Comparison of ENCODE assay signal across 6 cellular contexts in the genomic region with DNA sequence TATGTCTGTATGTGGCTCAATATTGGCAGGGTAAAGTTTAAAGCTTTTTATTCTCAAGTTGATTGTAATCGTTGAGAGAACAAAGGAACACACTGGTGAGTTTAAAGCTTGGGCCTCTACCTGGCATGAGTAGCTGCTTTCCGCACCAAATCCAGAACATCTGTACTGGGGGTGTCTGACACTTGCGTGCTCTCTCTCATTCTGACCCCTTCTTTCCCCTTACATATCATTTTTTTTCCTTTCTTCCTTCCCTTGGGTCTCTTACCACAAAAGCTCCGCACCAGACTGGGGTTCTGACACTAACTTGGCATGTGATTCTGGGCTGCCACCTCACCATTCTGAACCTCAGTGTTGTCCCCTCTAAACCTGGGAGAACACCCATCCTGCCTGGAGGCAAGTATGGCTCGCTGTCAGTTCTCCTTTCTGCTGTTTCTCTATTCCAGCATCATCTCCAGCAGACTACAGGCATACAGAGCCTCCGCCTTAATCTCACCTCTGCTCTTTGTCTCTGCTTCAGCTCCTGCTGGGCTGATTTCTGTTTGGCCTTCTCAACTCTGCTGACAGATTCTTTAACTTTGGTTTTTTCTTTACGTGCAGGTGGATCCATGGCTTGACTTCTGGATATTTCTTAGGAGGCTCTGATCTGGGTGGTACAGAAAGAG. TPM values are rescaled to one million over a fixed set of nuclear protein-coding genes. Genes with fewer than 3 reads are reported as not detected.
DNase-seq lines count a peak whose midpoint lies in the region; ATAC-seq and TF ChIP-seq lines count a peak whose summit lies in the region.

No MANE protein-coding gene starts in this region.

- H3K27me3 ChIP-seq in heart left ventricle (no peaks in the 10 kb centered on the region), lung (ENCODE audit: control insufficient read depth, insufficient read depth) (no peaks in the 10 kb centered on the region)

- no peak for TF ChIP-seq CTCF in heart left ventricle (IDR thresholded peaks at IDR 0.05)
- TF ChIP-seq CTCF in lung (IDR thresholded peaks at IDR 0.05; ENCODE audit: control extremely low read depth, extremely low read depth) = no peak

- H3K27ac Mint-ChIP-seq in activated T-helper 2 cell treated with anti-CD3 and anti-CD28 coated beads, Interferon-gamma antibody, Interleukin-2, Interleukin-4, amounts not matched to agents 10 μg/mL and 5 μg/mL and 100 μg/mL, durations not matched to agents 14 hours and 24 hours and 36 hours = peak overlapping the region; percentile 84

- intact Hi-C loops in heart left ventricle (cut with DNase I) (loop anchor here in 2 of 10 donors (2.0 to 5.0 kb wide), 2 partner anchors 31 to 49 kb away; partner anchors contain the start of genes C1orf50 (in 1 of the 2), P3H1 (in 1 of the 2) and ZNF691 (in 1 of the 2)), Right ventricle myocardium inferior (cut with DNase I) (loop anchor here (2.0 kb wide), 1 partner anchor 49 kb away; the partner anchor contains the start of genes C1orf50 and P3H1)
- intact Hi-C loops in activated T-helper 2 cell treated with anti-CD3 and anti-CD28 coated beads, Interferon-gamma antibody, Interleukin-2, Interleukin-4, amounts not matched to agents 10 μg/mL and 5 μg/mL and 100 μg/mL, durations not matched to agents 14 hours and 24 hours and 36 hours (cut with micrococcal nuclease) = loop anchor here (2.0 kb wide), 2 partner anchors 49 to 143 kb away; partner anchors contain the start of genes C1orf50, P3H1 and SLC2A1

- no peak for TF ChIP-seq POLR2A in heart left ventricle (IDR thresholded peaks at IDR 0.05)

- H3K4me1 ChIP-seq in heart left ventricle = peaks cover 0 to 27% (median 17%) of the 10 kb centered on the region in 12 donors
- peaks cover 2 to 10% of the 10 kb centered on the region in 2 donors for H3K4me1 ChIP-seq in lung (ENCODE audit: control insufficient read depth in 2 of 2, insufficient read depth in 2 of 2, low read length in 2 of 2)

- H3K9me3 ChIP-seq in heart left ventricle (no peaks in the 10 kb centered on the region), lung (ENCODE audit: control insufficient read depth in 2 of 2, insufficient read depth in 1 of 2, low read length in 1 of 2) (no peaks in the 10 kb centered on the region)

- H3K4me3 ChIP-seq in heart left ventricle (peak overlapping the region; percentile 44 to 92 (median 78)), lung (peak overlapping the region; percentile 79)

- H3K27ac ChIP-seq in heart left ventricle (peak overlapping the region; percentile 93 to 100 (median 98)), lung (ENCODE audit: low read depth in 1 of 2, low read length in 1 of 2) (peak overlapping the region; percentile 81 to 100)

- DNase-seq in heart left ventricle (no peak), Right ventricle myocardium inferior (ENCODE audit: missing footprints) (no peak), lung (ENCODE audit: low spot score) (no peak), germinal center (ENCODE audit: low spot score) (no peak)
- DNase-seq in activated T-helper 2 cell treated with anti-CD3 and anti-CD28 coated beads, Interferon-gamma antibody, Interleukin-2, Interleukin-4, amounts not matched to agents 10 μg/mL and 5 μg/mL and 100 μg/mL, durations not matched to agents 14 hours and 24 hours and 36 hours (ENCODE audit: low spot score) = no peak

- H3K4me3 Mint-ChIP-seq in activated T-helper 2 cell treated with anti-CD3 and anti-CD28 coated beads, Interferon-gamma antibody, Interleukin-2, Interleukin-4, amounts not matched to agents 10 μg/mL and 5 μg/mL and 100 μg/mL, durations not matched to agents 14 hours and 24 hours and 36 hours (ENCODE audit: low read depth) = peak overlapping the region; percentile 85

- peak in 1 of 4 donors; percentile 3 for ATAC-seq in heart left ventricle
- ATAC-seq in Right ventricle myocardium inferior = no peak
- ATAC-seq in lung (ENCODE audit: insufficient read depth, low FRiP score) = no peak
- no peak for ATAC-seq in HG02798 (IDR thresholded peaks at IDR 0.05; ENCODE audit: poor library complexity, unreplicated experiment)

- H3K4me1 Mint-ChIP-seq in activated T-helper 2 cell treated with anti-CD3 and anti-CD28 coated beads, Interferon-gamma antibody, Interleukin-2, Interleukin-4, amounts not matched to agents 10 μg/mL and 5 μg/mL and 100 μg/mL, durations not matched to agents 14 hours and 24 hours and 36 hours (ENCODE audit: low read depth) = peaks cover 22% of the 10 kb centered on the region

- no peaks in the 10 kb centered on the region for H3K9me3 Mint-ChIP-seq in activated T-helper 2 cell treated with anti-CD3 and anti-CD28 coated beads, Interferon-gamma antibody, Interleukin-2, Interleukin-4, amounts not matched to agents 10 μg/mL and 5 μg/mL and 100 μg/mL, durations not matched to agents 14 hours and 24 hours and 36 hours

- H3K36me3 Mint-ChIP-seq in activated T-helper 2 cell treated with anti-CD3 and anti-CD28 coated beads, Interferon-gamma antibody, Interleukin-2, Interleukin-4, amounts not matched to agents 10 μg/mL and 5 μg/mL and 100 μg/mL, durations not matched to agents 14 hours and 24 hours and 36 hours (ENCODE audit: low read depth) = peaks cover 8% of the 10 kb centered on the region

- 24 to 44% (median 36%) methylated on average over 7 of the region's 7 CpGs for WGBS in heart left ventricle, 4 donors
- WGBS in lung, 2 donors = 23 to 32% methylated on average over 7 of the region's 7 CpGs

- H3K27me3 Mint-ChIP-seq in activated T-helper 2 cell treated with anti-CD3 and anti-CD28 coated beads, Interferon-gamma antibody, Interleukin-2, Interleukin-4, amounts not matched to agents 10 μg/mL and 5 μg/mL and 100 μg/mL, durations not matched to agents 14 hours and 24 hours and 36 hours (ENCODE audit: low read depth) = no peaks in the 10 kb centered on the region

- H3K36me3 ChIP-seq in heart left ventricle (peaks cover 0 to 20% (median 5%) of the 10 kb centered on the region in 9 donors), lung (ENCODE audit: control insufficient read depth in 2 of 2, insufficient read depth in 2 of 2, low read length in 2 of 2) (peaks cover 2 to 3% of the 10 kb centered on the region in 2 donors)

RNA-seq across cellular contexts. Expression of gene ERMAP, which starts 0.9 kb away (rescaled TPM):
- total RNA-seq in heart left ventricle (1 to 10 TPM; 2.2 to 8.2 (median 5.4) TPM), Right ventricle myocardium inferior (2.7 TPM), lung (10 to 100 TPM; 15.3 to 19.8 TPM)
- polyA plus RNA-seq in heart left ventricle (1 to 10 TPM; 2.6 to 2.8 TPM), lung (1 to 10 TPM; 4.8 to 6.0 TPM)
- 3.1 and 4.8 TPM in 2 replicates for total RNA-seq in activated T-helper 2 cell treated with anti-CD3 and anti-CD28 coated beads, Interferon-gamma antibody, Interleukin-2, Interleukin-4, amounts not matched to agents 10 μg/mL and 5 μg/mL and 100 μg/mL, durations not matched to agents 14 hours and 24 hours and 36 hours

RNA-seq across cellular contexts. Expression of gene SVBP, which starts 1.1 kb away (rescaled TPM):
- total RNA-seq in heart left ventricle = 10 to 100 TPM; 11.5 to 22.8 (median 15.8) TPM
- polyA plus RNA-seq in heart left ventricle = 10 to 100 TPM; 23.6 to 33.5 TPM
- total RNA-seq in Right ventricle myocardium inferior = 15.3 TPM
- 11.4 and 12.3 TPM in 2 replicates for total RNA-seq in activated T-helper 2 cell treated with anti-CD3 and anti-CD28 coated beads, Interferon-gamma antibody, Interleukin-2, Interleukin-4, amounts not matched to agents 10 μg/mL and 5 μg/mL and 100 μg/mL, durations not matched to agents 14 hours and 24 hours and 36 hours
- 10 to 100 TPM; 12.5 to 31.7 TPM for total RNA-seq in lung
- polyA plus RNA-seq in lung = 10 to 100 TPM; 20.3 to 35.3 TPM

RNA-seq across cellular contexts. Expression of gene ZNF691, which starts 30.3 kb away (rescaled TPM):
- 10 to 100 TPM in 2 of 9 donors, 1 to 10 TPM in 7; 4.9 to 11.6 (median 8.4) TPM for total RNA-seq in heart left ventricle
- 1 to 10 TPM; 6.2 to 8.0 TPM for polyA plus RNA-seq in heart left ventricle
- total RNA-seq in Right ventricle myocardium inferior = 7.7 TPM
- total RNA-seq in activated T-helper 2 cell treated with anti-CD3 and anti-CD28 coated beads, Interferon-gamma antibody, Interleukin-2, Interleukin-4, amounts not matched to agents 10 μg/mL and 5 μg/mL and 100 μg/mL, durations not matched to agents 14 hours and 24 hours and 36 hours = 8.4 and 9.6 TPM in 2 replicates
- total RNA-seq in lung = 10 to 100 TPM in 1 of 2 donors, 1 to 10 TPM in 1; 8.2 to 14.5 TPM
- 1 to 10 TPM; 6.6 to 8.4 TPM for polyA plus RNA-seq in lung

RNA-seq across cellular contexts. Expression of gene TMEM269, which starts 31.3 kb away (rescaled TPM):
- total RNA-seq in heart left ventricle (under 1 TPM in 3 of 9 donors, not detected in 6; 0.06 to 0.19 (median 0.07) TPM), Right ventricle myocardium inferior (not detected), lung (under 1 TPM; 0.09 TPM)
- polyA plus RNA-seq in heart left ventricle (not detected), lung (under 1 TPM; 0.03 to 0.06 TPM)
- 0.16 and 0.39 TPM in 2 replicates for total RNA-seq in activated T-helper 2 cell treated with anti-CD3 and anti-CD28 coated beads, Interferon-gamma antibody, Interleukin-2, Interleukin-4, amounts not matched to agents 10 μg/mL and 5 μg/mL and 100 μg/mL, durations not matched to agents 14 hours and 24 hours and 36 hours

RNA-seq across cellular contexts. Expression of gene C1orf50, which starts 49.0 kb away (rescaled TPM):
- total RNA-seq in heart left ventricle (1 to 10 TPM; 3.0 to 9.2 (median 5.8) TPM), Right ventricle myocardium inferior (8.7 TPM), lung (1 to 10 TPM; 2.8 to 4.4 TPM)
- polyA plus RNA-seq in heart left ventricle (1 to 10 TPM; 4.0 to 4.5 TPM), lung (1 to 10 TPM; 2.6 to 4.6 TPM)
- total RNA-seq in activated T-helper 2 cell treated with anti-CD3 and anti-CD28 coated beads, Interferon-gamma antibody, Interleukin-2, Interleukin-4, amounts not matched to agents 10 μg/mL and 5 μg/mL and 100 μg/mL, durations not matched to agents 14 hours and 24 hours and 36 hours = 6.9 and 10.3 TPM in 2 replicates
